In genomic region chr1:180229483-180230415, GRCh38 we compare ENCODE assay signal across 9 cellular contexts. TPM values are rescaled to one million over a fixed set of nuclear protein-coding genes. Genes with fewer than 3 reads are reported as not detected.
DNase-seq lines count a peak whose midpoint lies in the region; ATAC-seq, FAIRE-seq and TF ChIP-seq lines count a peak whose summit lies in the region.
"Had no signal": no experiment of that assay in that cellular context is flagged by ENCODE, and none has a peak within 500 bp of the region (broad histone marks: within the 10 kb centered on the region; RNA-seq: fewer than 3 reads in every experiment).

Gene LHX4 (plus strand): TSS chr1:180230264. CDS start chr1:180230530, 266 bp downstream.

- H3K4me3 ChIP-seq in right lobe of liver (peak within 1 kb of the TSS; percentile 42 to 56 (median 45)), thyroid gland (replicated peaks in 1 of 3) (peak within 1 kb of the TSS in 2 of 3 donors; percentile 27 to 45)

- no peaks in the 10 kb centered on the region for H3K36me3 ChIP-seq in right lobe of liver
- H3K36me3 ChIP-seq in thyroid gland, result no peaks in the 10 kb centered on the region

- peak; percentile 60 for FAIRE-seq in HTR-8/SVneo (lab: Jason Lieb, UNC)
- FAIRE-seq: colon had no signal

- H3K4me3 Mint-ChIP-seq in chondrocyte (ENCODE audit: unreplicated experiment), result peak within 1 kb of the TSS; percentile 72

- H3K27me3 ChIP-seq in right lobe of liver, result peaks cover 16 to 60% of the 10 kb centered on the region in 2 donors
- H3K27me3 ChIP-seq in thyroid gland, result peaks cover 54% of the 10 kb centered on the region

- H3K4me1 Mint-ChIP-seq in chondrocyte (ENCODE audit: low read depth), result peaks cover 20% of the 10 kb centered on the region

- no peaks in the 10 kb centered on the region for H3K9me3 Mint-ChIP-seq in chondrocyte (ENCODE audit: low read depth)

- TF ChIP-seq POLR2A in right lobe of liver (IDR thresholded peaks at IDR 0.05), result no peak
- TF ChIP-seq POLR2A in thyroid gland (IDR thresholded peaks at IDR 0.05), result no peak

- H3K27ac ChIP-seq in right lobe of liver (no peak within 1 kb of the TSS), thyroid gland (no peak within 1 kb of the TSS)

- no peak for TF ChIP-seq CTCF in chondrocyte (IDR thresholded peaks at IDR 0.05)
- TF ChIP-seq CTCF in right lobe of liver (IDR thresholded peaks at IDR 0.05), result no peak
- TF ChIP-seq CTCF in thyroid gland (IDR thresholded peaks at IDR 0.05), result no peak

- under 1% methylated on average over 16 of the region's 105 CpGs for WGBS in right lobe of liver (ENCODE audit: insufficient coverage, low coverage, low lambda C conversion rate, missing lambda C conversion rate)
- 0 to 4% methylated on average over 17 of the region's 105 CpGs for WGBS in thyroid gland, 2 donors

- H3K27ac Mint-ChIP-seq in chondrocyte (ENCODE audit: unreplicated experiment), result no peak within 1 kb of the TSS

- intact Hi-C loops in right lobe of liver (cut with DNase I), result no loop called here
- intact Hi-C loops in thyroid gland (cut with DNase I), result no loop called here

- peaks cover 0 to 34% (median 10%) of the 10 kb centered on the region in 4 donors for H3K4me1 ChIP-seq in right lobe of liver
- peaks cover 27 to 43% of the 10 kb centered on the region in 2 donors for H3K4me1 ChIP-seq in thyroid gland

- peaks cover 1% of the 10 kb centered on the region for H3K36me3 Mint-ChIP-seq in chondrocyte (ENCODE audit: low read depth)

- H3K9me3 ChIP-seq in right lobe of liver (no peaks in the 10 kb centered on the region), thyroid gland (no peaks in the 10 kb centered on the region)

- peak; percentile 39 for DNase-seq in activated T-cell treated with anti-CD3 and anti-CD28 coated beads, Interleukin-2, amount 50 U/mL, for 1 hour
- DNase-seq in activated T-cell treated with anti-CD3 and anti-CD28 coated beads for 4 hours (no peak), HTR-8/SVneo (ENCODE audit: insufficient read length, low spot score) (peak; percentile 62), SHP77 (lab: John Stamatoyannopoulos, UW) (peak; percentile 39 to 67), chondrocyte (ENCODE audit: low spot score) (no peak), right lobe of liver (peak in 1 of 3 donors; percentile 39), thyroid gland (peak in 1 of 2 donors; percentile 25), UCSD-AML1 (lab: John Stamatoyannopoulos, UW; ENCODE audit: unreplicated experiment) (no peak)

- ATAC-seq in right lobe of liver, result peak; percentile 27 to 51 (median 38)

- H3K27me3 Mint-ChIP-seq in chondrocyte (ENCODE audit: low read depth), result peaks cover 63% of the 10 kb centered on the region

RNA-seq across cellular contexts. Expression of gene LHX4, which starts in this region (rescaled TPM):
- total RNA-seq in chondrocyte (0.12 to 0.53 TPM (median 0.13 TPM) in 3 replicates), right lobe of liver (not detected), thyroid gland (not detected)

Comparison
In these comparisons a context has a peak if more than half of its experiments do, and no peak if none do; other contexts are left out.
1. DNase-seq: peak in activated T-cell treated with anti-CD3 and anti-CD28 coated beads, Interleukin-2, amount 50 U/mL, for 1 hour (single experiment), HTR-8/SVneo (single experiment) and SHP77 (2 of 2); none in activated T-cell treated with anti-CD3 and anti-CD28 coated beads for 4 hours (single experiment), chondrocyte (single experiment) and UCSD-AML1 (single experiment).
2. Peak in ATAC-seq and H3K4me3 ChIP-seq in right lobe of liver; RNA of the gene not detected or under 1 TPM.